In the genomic region with DNA sequence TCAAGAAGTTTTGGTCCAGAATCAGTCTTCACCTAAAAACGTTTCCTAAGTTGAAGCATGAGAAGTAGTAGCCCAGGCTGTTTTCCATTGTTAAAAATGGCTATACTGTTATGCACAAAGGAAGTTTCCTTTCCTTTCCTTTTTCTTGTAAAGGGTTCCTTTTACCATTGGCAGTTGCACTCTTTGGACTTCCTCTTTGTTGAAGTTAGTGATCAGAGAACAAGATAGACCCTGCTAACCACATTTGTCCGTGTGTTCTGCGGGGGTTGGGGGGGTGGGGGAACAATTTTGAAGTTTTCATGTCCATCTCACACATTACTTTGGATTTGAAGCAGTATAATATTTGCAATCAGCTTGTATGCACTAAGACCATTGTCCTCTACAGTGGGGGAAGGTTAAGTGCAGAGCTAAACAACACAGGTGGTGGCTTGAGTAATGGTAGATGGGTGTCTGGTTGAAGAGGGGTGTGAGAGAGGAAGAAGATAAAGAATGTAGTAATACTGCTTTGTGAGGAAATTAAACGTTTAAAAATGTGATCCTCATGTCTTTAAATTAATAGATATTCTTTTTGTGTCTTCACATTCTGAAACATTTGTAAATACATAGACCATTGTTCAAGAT, we compare ENCODE assay signal across 3 cellular contexts.
TF ChIP-seq lines count a peak whose summit lies in the region.

No MANE protein-coding gene starts in this region.

TF ChIP-seq in SK-N-SH, 30 proteins besides CTCF, POLR2A, EP300 and RAD21 (continued from another document and continues in another):
- TF ChIP-seq USF2 (IDR thresholded peaks at IDR 0.05; ENCODE audit: borderline replicate concordance, low read depth, low read length) (no peak), RCOR1 (IDR thresholded peaks at IDR 0.05; ENCODE audit: low read length) (no peak), FOXJ3 (CRISPR knock-in tag; IDR thresholded peaks at IDR 0.05) (no peak), TAF1 (IDR thresholded peaks at IDR 0.05; ENCODE audit: borderline replicate concordance, low read depth, low read length) (no peak), NRF1 (IDR thresholded peaks at IDR 0.05; ENCODE audit: low read depth, low read length) (no peak), MEF2A (IDR thresholded peaks at IDR 0.05; ENCODE audit: borderline replicate concordance, low read depth) (no peak), MAX (IDR thresholded peaks at IDR 0.05; ENCODE audit: low read depth) (no peak), NFIC (IDR thresholded peaks at IDR 0.05; ENCODE audit: borderline replicate concordance) (no peak), MXI1 (IDR thresholded peaks at IDR 0.05; ENCODE audit: low read depth, low read length) (no peak), GABPA (IDR thresholded peaks at IDR 0.05; ENCODE audit: low read depth) (no peak), CHD2 (IDR thresholded peaks at IDR 0.05; ENCODE audit: low read length, partially characterized antibody) (no peak), TCF12 (IDR thresholded peaks at IDR 0.05) (no peak), USF1 (IDR thresholded peaks at IDR 0.05; ENCODE audit: borderline replicate concordance, low read depth) (no peak), REST (IDR thresholded peaks at IDR 0.05; ENCODE audit: low read depth, low read length) (no peak), EZH2phosphoT487 (IDR thresholded peaks at IDR 0.05; ENCODE audit: borderline replicate concordance, low read depth) (no peak)

TF ChIP-seq in SK-N-SH treated with all-trans-retinoic acid at 6 μM for 48 hours, 23 proteins besides CTCF, POLR2A, EP300 and RAD21 (continued from another document):
- no peak for TF ChIP-seq POU6F1 (CRISPR knock-in tag; IDR thresholded peaks at IDR 0.05; ENCODE audit: borderline replicate concordance, low read depth)

TF ChIP-seq in WTC11, 78 proteins besides CTCF, POLR2A, EP300 and RAD21 (continued from another document):
- TF ChIP-seq USF1 (CRISPR knock-in tag; IDR thresholded peaks at IDR 0.05) (no peak), TP53 (CRISPR knock-in tag; IDR thresholded peaks at IDR 0.05) (no peak)
- TF ChIP-seq, protein P1, sequence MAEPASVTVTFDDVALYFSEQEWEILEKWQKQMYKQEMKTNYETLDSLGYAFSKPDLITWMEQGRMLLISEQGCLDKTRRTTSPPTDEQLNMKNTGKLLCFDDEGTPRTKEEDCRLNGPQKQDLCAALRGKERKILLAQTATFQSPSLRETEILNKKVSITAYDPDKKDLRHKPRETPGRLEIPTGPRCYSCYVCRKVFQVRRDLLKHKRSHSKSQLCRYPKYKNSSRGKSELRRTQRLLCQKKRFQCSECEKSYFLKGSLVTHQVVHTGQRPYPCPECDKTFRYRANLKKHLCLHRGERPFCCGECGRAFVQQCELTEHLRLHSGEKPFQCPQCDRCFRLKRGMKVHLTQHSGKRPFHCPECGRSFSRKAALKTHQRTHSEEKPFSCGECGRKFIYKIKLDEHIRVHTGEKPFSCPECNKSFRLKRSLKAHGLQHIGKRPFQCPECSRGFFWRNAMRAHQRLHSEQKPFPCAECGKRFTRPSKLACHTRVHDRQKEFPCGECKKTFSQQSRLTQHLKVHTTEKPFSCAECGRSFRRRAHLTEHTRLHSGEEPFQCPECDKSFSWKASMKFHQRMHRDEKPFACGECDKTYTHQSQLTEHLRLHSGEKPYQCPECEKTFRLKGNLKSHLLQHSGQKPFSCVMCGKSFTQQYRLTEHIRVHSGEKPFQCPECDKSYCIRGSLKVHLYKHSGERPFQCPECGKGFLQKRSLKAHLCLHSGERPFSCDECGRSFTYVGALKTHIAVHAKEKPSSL (CRISPR knock-in tag; conservative IDR thresholded peaks at IDR 0.05), result no peak
